ENCODE assay signal across 17 cellular contexts in the genomic region with DNA sequence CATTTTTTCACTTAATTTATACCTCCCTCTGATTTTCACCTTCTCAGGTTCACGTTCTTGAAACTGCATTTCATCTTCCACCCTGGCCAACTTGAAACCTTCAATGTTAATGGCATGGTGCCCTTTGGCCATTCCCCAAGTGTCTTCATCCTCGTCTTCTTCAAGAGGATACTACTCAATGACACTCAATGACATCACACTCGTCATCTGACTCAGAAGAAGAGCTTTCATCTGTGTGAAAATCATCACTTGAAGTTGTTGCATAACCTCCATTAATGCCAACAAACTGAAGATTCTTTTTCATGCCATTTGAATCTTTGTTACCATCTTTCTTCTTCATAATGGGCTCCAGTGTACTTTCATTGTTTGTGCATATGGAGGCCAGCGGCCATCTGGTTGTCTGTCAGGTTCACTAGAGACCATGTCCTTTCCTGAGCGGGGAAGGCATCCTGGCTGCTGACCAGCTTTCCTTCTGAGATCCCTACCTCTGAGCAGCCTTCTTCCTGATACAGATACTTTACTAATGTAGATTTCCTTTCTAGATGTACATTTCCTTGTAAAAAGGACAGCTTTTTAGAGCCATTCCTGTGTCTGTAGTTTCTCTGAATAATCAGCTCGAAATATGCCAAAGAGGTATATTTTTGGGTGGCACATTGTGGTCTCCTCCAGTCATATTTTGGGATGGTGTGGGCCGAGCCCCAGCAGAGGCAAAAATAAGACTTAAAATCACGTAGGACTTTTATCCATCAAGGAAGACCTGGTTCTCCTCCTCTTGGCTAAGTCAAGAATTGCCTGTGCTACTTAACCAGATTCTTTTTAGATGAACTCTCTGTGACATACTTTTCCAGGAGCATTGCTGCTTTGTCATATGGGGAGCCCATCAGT. TPM values are rescaled to one million over a fixed set of nuclear protein-coding genes. Genes with fewer than 3 reads are reported as not detected.
DNase-seq lines count a peak whose midpoint lies in the region; ATAC-seq and TF ChIP-seq lines count a peak whose summit lies in the region.
"Had no signal": no experiment of that assay in that cellular context is flagged by ENCODE, and none has a peak within 500 bp of the region (broad histone marks: within the 10 kb centered on the region; RNA-seq: fewer than 3 reads in every experiment).

No MANE protein-coding gene starts in this region.

- TF ChIP-seq CTCF in ovary (IDR thresholded peaks at IDR 0.05): no peak

- no peak overlapping the region for H2BK120ac ChIP-seq in mesenchymal stem cell (ENCODE audit: low read depth, low read length)

- no peaks in the 10 kb centered on the region for H3K79me1 ChIP-seq in mesenchymal stem cell (replicated peaks; ENCODE audit: low read length, poor library complexity, severe bottlenecking)

- H2BK15ac ChIP-seq in mesenchymal stem cell (ENCODE audit: low read depth, poor library complexity, severe bottlenecking): no peak overlapping the region

- no peak for TF ChIP-seq POLR2A in ovary (IDR thresholded peaks at IDR 0.05)

- H3K27me3 ChIP-seq in mesenchymal stem cell (ENCODE audit: control insufficient read depth in 1 of 2, insufficient read depth in 1 of 2, low read length in 2 of 2): peaks cover 4 to 27% of the 10 kb centered on the region in 2 experiments
- no peaks in the 10 kb centered on the region for H3K27me3 ChIP-seq in ovary

- H3K4me1 ChIP-seq in mesenchymal stem cell (ENCODE audit: control insufficient read depth, insufficient read depth, low read depth, low read length) (no peaks in the 10 kb centered on the region), ovary (ENCODE audit: insufficient read depth) (no peaks in the 10 kb centered on the region)

- no peak overlapping the region for H2AFZ ChIP-seq in mesenchymal stem cell (ENCODE audit: low read depth, low read length)

- H3K9me3 ChIP-seq in mesenchymal stem cell (ENCODE audit: control insufficient read depth, low read length): no peaks in the 10 kb centered on the region
- no peaks in the 10 kb centered on the region for H3K9me3 ChIP-seq in ovary
- H3K9me3 ChIP-seq: SK-N-SH had no signal

- H3K14ac ChIP-seq in mesenchymal stem cell (ENCODE audit: low read length in 2 of 2): no peak overlapping the region

- no peak overlapping the region for H3K4me2 ChIP-seq in mesenchymal stem cell (ENCODE audit: low read length, poor library complexity, severe bottlenecking)
- H3K4me2 ChIP-seq: SK-N-SH had no signal

- H3K27ac ChIP-seq in angular gyrus (ENCODE audit: low read depth, low read length) (peak overlapping the region; percentile 16), mesenchymal stem cell (ENCODE audit: low read length, poor library complexity, severe bottlenecking) (no peak overlapping the region), ovary (no peak overlapping the region)

- H4K8ac ChIP-seq in mesenchymal stem cell (ENCODE audit: low read length): no peak overlapping the region

- no peak for TF ChIP-seq EP300 in ovary (IDR thresholded peaks at IDR 0.05)

- peak; percentile 13 for DNase-seq in MV-4-11 (lab: John Stamatoyannopoulos, UW)
- peak; percentile 61 for DNase-seq in inferior parietal cortex (ENCODE audit: extremely low spot score)
- DNase-seq in mesenchymal stem cell: no peak
- no peak for DNase-seq in AG20443 (ENCODE audit: low spot score)
- DNase-seq in ovary: no peak
- DNase-seq: GF-D8, KBM-7, NCI-H1694 treated with DMSO at 0.1 percent for 48 hours, NCI-H2227 treated with DMSO at 0.1 percent for 48 hours, NCI-H510A treated with DMSO at 0.1 percent for 48 hours, NCI-H774, SHP77, SK-N-SH had no signal

- intact Hi-C loops in ovary (cut with DNase I): no loop called here

- no peak overlapping the region for H2BK5ac ChIP-seq in mesenchymal stem cell (ENCODE audit: low read depth, low read length, poor library complexity, severe bottlenecking)

- no peak overlapping the region for H3K23ac ChIP-seq in mesenchymal stem cell (ENCODE audit: low read length in 2 of 2)

- ATAC-seq in GM19023 (IDR thresholded peaks at IDR 0.05; ENCODE audit: unreplicated experiment): no peak
- ATAC-seq: HCT116 had no signal

- no peak overlapping the region for H3K9ac ChIP-seq in mesenchymal stem cell (ENCODE audit: low read length)
- H3K9ac ChIP-seq: SK-N-SH had no signal

- no peak overlapping the region for H3K4ac ChIP-seq in mesenchymal stem cell (ENCODE audit: low read depth in 1 of 2, low read length in 2 of 2)

- H2AK5ac ChIP-seq in mesenchymal stem cell (ENCODE audit: low read length, severe bottlenecking): no peak overlapping the region

- no peak overlapping the region for H4K91ac ChIP-seq in mesenchymal stem cell (ENCODE audit: low read length)

- no peak overlapping the region for H2BK12ac ChIP-seq in mesenchymal stem cell (ENCODE audit: low read length in 2 of 2)

- H3K18ac ChIP-seq in mesenchymal stem cell (ENCODE audit: low read depth in 1 of 2, low read length in 2 of 2): no peak overlapping the region

- H3K4me3 ChIP-seq in mesenchymal stem cell (ENCODE audit: insufficient read depth in 1 of 2, low read depth in 1 of 2, low read length in 2 of 2) (no peak overlapping the region), ovary (no peak overlapping the region)

- WGBS in mesenchymal stem cell: 77% methylated on average over 8 of the region's 8 CpGs
- 76 to 79% (median 77%) methylated on average over 8 of the region's 8 CpGs for WGBS in ovary, 3 donors

- H3K36me3 ChIP-seq in mesenchymal stem cell (ENCODE audit: control insufficient read depth in 1 of 2, insufficient read depth in 2 of 2, low read depth in 1 of 2, low read length in 2 of 2): no peaks in the 10 kb centered on the region
- no peaks in the 10 kb centered on the region for H3K36me3 ChIP-seq in ovary

RNA-seq across cellular contexts. Expression of a gene that starts 17.8 kb away (rescaled TPM):
- 0.19 TPM for polyA plus RNA-seq in mesenchymal stem cell (2013, experiment 1 of 2)
- polyA plus RNA-seq in mesenchymal stem cell (2013, experiment 2 of 2): 0.12 TPM
- total RNA-seq in ovary: 10 to 100 TPM in 2 of 7 donors, 1 to 10 TPM in 5; 2.0 to 27.9 (median 6.3) TPM
- 10 to 100 TPM in 1 of 2 donors, 1 to 10 TPM in 1; 5.5 to 34.1 TPM for polyA plus RNA-seq in ovary
- polyA plus RNA-seq: CD14-positive monocyte had no signal

RNA-seq across cellular contexts. Expression of a gene that starts 21.3 kb away (rescaled TPM):
- polyA plus RNA-seq in mesenchymal stem cell (2013, experiment 1 of 2): 11.9 TPM
- 12.2 TPM for polyA plus RNA-seq in mesenchymal stem cell (2013, experiment 2 of 2)
- total RNA-seq in ovary: 10 to 100 TPM in 5 of 7 donors, 1 to 10 TPM in 2; 5.8 to 19.3 (median 11.5) TPM
- polyA plus RNA-seq in ovary: 10 to 100 TPM in 1 of 2 donors, 1 to 10 TPM in 1; 6.6 to 12.5 TPM

RNA-seq across cellular contexts. Expression of a gene that starts 21.4 kb away (rescaled TPM):
- 3.2 TPM for polyA plus RNA-seq in mesenchymal stem cell (2013, experiment 1 of 2)
- 3.2 TPM for polyA plus RNA-seq in mesenchymal stem cell (2013, experiment 2 of 2)
- total RNA-seq in ovary: 1 to 10 TPM; 2.3 to 4.9 (median 4.3) TPM
- 1 to 10 TPM; 2.4 to 3.5 TPM for polyA plus RNA-seq in ovary

Comparison
In these comparisons a context has a peak if more than half of its experiments do, and no peak if none do; other contexts are left out.
1. DNase-seq: peak in MV-4-11 (single experiment) and inferior parietal cortex (single experiment); none in mesenchymal stem cell (single experiment), AG20443 (single experiment) and ovary (0 of 5).